8 cellular contexts compared by ENCODE assay signal in genomic region chr16:84699712-84700517, GRCh38. TPM values are rescaled to one million over a fixed set of nuclear protein-coding genes. Genes with fewer than 3 reads are reported as not detected.
DNase-seq lines count a peak whose midpoint lies in the region; ATAC-seq lines count a peak whose summit lies in the region.

USP10 (plus strand) TSS chr16:84700000; CDS start chr16:84700091, 91 bp downstream.

- DNase-seq in CD4-positive, alpha-beta memory T cell = peak; percentile 83 to 91 (median 88)
- peak; percentile 70 for DNase-seq in NT2/D1 (ENCODE audit: low read depth, low spot score)
- peak; percentile 33 for DNase-seq in activated CD8-positive, alpha-beta memory T cell treated with anti-CD3 and anti-CD28 coated beads, Interleukin-2, amount 50 U/mL, for 24 hours (ENCODE audit: extremely low read depth)
- DNase-seq in epidermal melanocyte (ENCODE audit: insufficient read length, low spot score) = peak; percentile 86
- DNase-seq in middle frontal gyrus (ENCODE audit: extremely low spot score, low spot score) = peak; percentile 66
- peak; percentile 56 to 69 for DNase-seq in stimulated activated CD8-positive, alpha-beta memory T cell treated with anti-CD3 and anti-CD28 coated beads, Interleukin-2, amount 100 ng/mL, for 1 hour (ENCODE audit: low read depth in 2 of 2)

- H3K4me1 ChIP-seq in CD4-positive, alpha-beta memory T cell (ENCODE audit: insufficient read depth, low read length) = peaks cover 47% of the 10 kb centered on the region
- H3K4me1 ChIP-seq in NT2/D1 (ENCODE audit: insufficient read depth, insufficient read length) = no peaks in the 10 kb centered on the region

- peak within 1 kb of the TSS; percentile 95 to 100 (median 98) for H3K4me3 Mint-ChIP-seq in CD4-positive, alpha-beta memory T cell

- H3K27ac ChIP-seq in CD4-positive, alpha-beta memory T cell (ENCODE audit: low read depth, low read length) = peak within 1 kb of the TSS; percentile 92

- H3K4me1 Mint-ChIP-seq in CD4-positive, alpha-beta memory T cell = peaks cover 24 to 46% (median 35%) of the 10 kb centered on the region in 4 donors

- no peaks in the 10 kb centered on the region for H3K27me3 ChIP-seq in CD4-positive, alpha-beta memory T cell (ENCODE audit: insufficient read depth, low read length)
- no peaks in the 10 kb centered on the region for H3K27me3 ChIP-seq in NT2/D1 (ENCODE audit: insufficient read depth, insufficient read length)

- peak within 1 kb of the TSS; percentile 78 to 86 for H3K4me3 ChIP-seq in CD4-positive, alpha-beta memory T cell (ENCODE audit: low read length in 2 of 2)
- H3K4me3 ChIP-seq in NT2/D1 (ENCODE audit: insufficient read length, low read depth) = peak within 1 kb of the TSS; percentile 93

- intact Hi-C loops in CD4-positive, alpha-beta memory T cell (cut with micrococcal nuclease) = loop anchor here (1.0 to 5.0 kb wide), 3 partner anchors 37 to 196 kb away; partner anchors contain the start of genes KLHL36 and MEAK7

- no peaks in the 10 kb centered on the region for H3K9me3 ChIP-seq in CD4-positive, alpha-beta memory T cell (ENCODE audit: control insufficient read depth in 1 of 2, low read length in 2 of 2)
- no peaks in the 10 kb centered on the region for H3K9me3 ChIP-seq in NT2/D1 (ENCODE audit: insufficient read depth, low read length)

- no peaks in the 10 kb centered on the region for H3K36me3 ChIP-seq in CD4-positive, alpha-beta memory T cell (ENCODE audit: insufficient read depth, low read length)
- H3K36me3 ChIP-seq in NT2/D1 (ENCODE audit: insufficient read depth, insufficient read length, low read length) = peaks cover 6% of the 10 kb centered on the region

- ATAC-seq in GM19397 (IDR thresholded peaks at IDR 0.05; ENCODE audit: unreplicated experiment) = peak; percentile 85
- peak; percentile 84 for ATAC-seq in HG03571 (IDR thresholded peaks at IDR 0.05; ENCODE audit: unreplicated experiment)

- no peaks in the 10 kb centered on the region for H3K27me3 Mint-ChIP-seq in CD4-positive, alpha-beta memory T cell

- peaks cover 0 to 10% of the 10 kb centered on the region in 2 donors for H3K36me3 Mint-ChIP-seq in CD4-positive, alpha-beta memory T cell

- POLR2A ChIA-PET in CD4-positive, alpha-beta memory T cell (lab: Charles Lee; ENCODE audit: partially characterized antibody) = interaction anchor here (0.6 to 2.0 kb wide), 12 partner anchors 10 to 405 kb away, joined by 3 to 8 read pairs (median 4); partner anchors contain the start of genes KIAA0513 and KLHL36

- H3K9ac ChIP-seq in NT2/D1 (ENCODE audit: insufficient read length, low read depth) = peak within 1 kb of the TSS; percentile 97

- H3K27ac Mint-ChIP-seq in CD4-positive, alpha-beta memory T cell = peak within 1 kb of the TSS; percentile 93 to 99 (median 98)

- CTCF ChIA-PET in CD4-positive, alpha-beta memory T cell (lab: Charles Lee; ENCODE audit: partially characterized antibody) = interaction anchor here (0.6 to 2.9 kb wide), 5 partner anchors 26 to 52 kb away, joined by 3 to 36 read pairs (median 13); partner anchors contain the start of gene KLHL36

- H3K9me3 Mint-ChIP-seq in CD4-positive, alpha-beta memory T cell = peaks cover 0 to 3% (median 0%) of the 10 kb centered on the region in 8 donors

RNA-seq across cellular contexts. Expression of gene USP10, which starts in this region (rescaled TPM):
- 10 to 100 TPM; 89.0 to 93.2 TPM for total RNA-seq in CD4-positive, alpha-beta memory T cell
- 100 to 1,000 TPM; 269 to 419 TPM for polyA plus RNA-seq in CD4-positive, alpha-beta memory T cell

Comparison
In these comparisons a context has a peak if more than half of its experiments do, and no peak if none do; other contexts are left out.
1. Peak in every context shown above with its lines: DNase-seq, ATAC-seq, H3K4me3 ChIP-seq and H3K27ac ChIP-seq.
2. DNase-seq: peak in every context shown above with its lines; median percentile 88 in CD4-positive, alpha-beta memory T cell; 86 in epidermal melanocyte; 70 in NT2/D1; 66 in middle frontal gyrus; 62 in stimulated activated CD8-positive, alpha-beta memory T cell treated with anti-CD3 and anti-CD28 coated beads, Interleukin-2, amount 100 ng/mL, for 1 hour; 33 in activated CD8-positive, alpha-beta memory T cell treated with anti-CD3 and anti-CD28 coated beads, Interleukin-2, amount 50 U/mL, for 24 hours.